22 cellular contexts compared by ENCODE assay signal in the genomic region with DNA sequence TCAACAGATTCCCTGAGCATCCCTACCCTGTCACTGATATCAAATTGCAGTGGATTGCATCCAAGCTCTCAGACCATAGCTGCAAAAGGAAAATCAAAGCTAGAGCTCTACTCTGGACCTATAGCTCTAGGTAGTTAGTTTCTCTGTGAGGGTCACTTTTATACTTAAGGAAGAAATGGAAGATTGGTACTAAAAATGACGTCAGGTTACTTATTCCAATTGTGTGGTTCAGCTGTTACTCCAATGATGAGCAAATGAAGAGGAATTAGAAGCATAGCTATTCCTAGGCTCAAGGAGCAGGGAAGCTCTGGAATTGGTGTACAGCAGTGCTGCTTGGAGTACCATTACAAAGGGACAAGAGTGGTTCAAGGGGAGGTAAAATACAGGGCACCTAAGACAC. TPM values are rescaled to one million over a fixed set of nuclear protein-coding genes. Genes with fewer than 3 reads are reported as not detected.
"Had no signal": no experiment of that assay in that cellular context is flagged by ENCODE, and none has a peak within 500 bp of the region (broad histone marks: within the 10 kb centered on the region; RNA-seq: fewer than 3 reads in every experiment).

No MANE protein-coding gene starts in this region.

- ATAC-seq: esophagus mucosa; left cardiac atrium; naive thymus-derived CD4-positive, alpha-beta T cell; pancreas; right cardiac atrium; stimulated activated memory B cell treated with anti-CD40 and anti-IgM and Interleukin-4, amounts not matched to agents 10 μg/mL and 1 μg/mL and 100 μg/mL, for 72 hours had no signal

- H3K27ac ChIP-seq: dorsolateral prefrontal cortex, left ventricle myocardium inferior, pancreas, tibial artery, upper lobe of left lung, uterus had no signal

- H3K36me3 ChIP-seq: left ventricle myocardium inferior, pancreas, tibial artery, upper lobe of left lung, uterus had no signal

- H3K36me3 Mint-ChIP-seq: naive thymus-derived CD4-positive, alpha-beta T cell; stimulated activated memory B cell treated with anti-CD40 and anti-IgM and Interleukin-4, amounts not matched to agents 10 μg/mL and 1 μg/mL and 100 μg/mL, for 72 hours had no signal

- H3K9me3 Mint-ChIP-seq: stimulated activated naive CD8-positive, alpha-beta T cell treated with anti-CD3 and anti-CD28 coated beads, Interleukin-15, Interleukin-2, amounts not matched to agents 100 ng/mL and 50 ng/mL, for 24 hours had no signal

- H3K4me3 Mint-ChIP-seq: naive thymus-derived CD4-positive, alpha-beta T cell; stimulated activated memory B cell treated with anti-CD40 and anti-IgM and Interleukin-4, amounts not matched to agents 10 μg/mL and 1 μg/mL and 100 μg/mL, for 72 hours; stimulated activated naive CD8-positive, alpha-beta T cell treated with anti-CD3 and anti-CD28 coated beads, Interleukin-15, Interleukin-2, amounts not matched to agents 100 ng/mL and 50 ng/mL, for 24 hours had no signal

- H3K4me1 ChIP-seq: left ventricle myocardium inferior, pancreas, uterus had no signal

- DNase-seq: cortex of kidney; dorsolateral prefrontal cortex; effector CD8-positive, alpha-beta T cell; kidney; left cardiac atrium; left ventricle myocardium inferior; mesenchymal stem cell; midbrain; naive thymus-derived CD4-positive, alpha-beta T cell; occipital lobe; pancreas; right cardiac atrium; stimulated activated CD4-positive, alpha-beta T cell treated with anti-CD3 and anti-CD28 coated beads, Interleukin-4, amount 100 ng/mL, for 24 hours; tibial artery; upper lobe of left lung; uterus had no signal

- H3K4me3 ChIP-seq: left ventricle myocardium inferior, lung, pancreas, tibial artery, upper lobe of left lung, uterus had no signal

- H3K9me3 ChIP-seq: left ventricle myocardium inferior, pancreas, tibial artery, upper lobe of left lung, uterus had no signal

- H3K27ac Mint-ChIP-seq: naive thymus-derived CD4-positive, alpha-beta T cell; progenitor cell of endocrine pancreas; stimulated activated memory B cell treated with anti-CD40 and anti-IgM and Interleukin-4, amounts not matched to agents 10 μg/mL and 1 μg/mL and 100 μg/mL, for 72 hours had no signal

RNA-seq across cellular contexts. Expression of a gene that starts 36.4 kb away (rescaled TPM):
- total RNA-seq: fibroblast of villous mesenchyme; left cardiac atrium; left ventricle myocardium inferior; naive thymus-derived CD4-positive, alpha-beta T cell; right cardiac atrium had no signal
- polyA plus RNA-seq: right cardiac atrium had no signal

RNA-seq across cellular contexts. Expression of a gene that starts 58.4 kb away (rescaled TPM):
- total RNA-seq: kidney; naive thymus-derived CD4-positive, alpha-beta T cell; pancreas; upper lobe of left lung had no signal
- polyA plus RNA-seq: naive thymus-derived CD4-positive, alpha-beta T cell; pancreas had no signal
